In the genomic region with DNA sequence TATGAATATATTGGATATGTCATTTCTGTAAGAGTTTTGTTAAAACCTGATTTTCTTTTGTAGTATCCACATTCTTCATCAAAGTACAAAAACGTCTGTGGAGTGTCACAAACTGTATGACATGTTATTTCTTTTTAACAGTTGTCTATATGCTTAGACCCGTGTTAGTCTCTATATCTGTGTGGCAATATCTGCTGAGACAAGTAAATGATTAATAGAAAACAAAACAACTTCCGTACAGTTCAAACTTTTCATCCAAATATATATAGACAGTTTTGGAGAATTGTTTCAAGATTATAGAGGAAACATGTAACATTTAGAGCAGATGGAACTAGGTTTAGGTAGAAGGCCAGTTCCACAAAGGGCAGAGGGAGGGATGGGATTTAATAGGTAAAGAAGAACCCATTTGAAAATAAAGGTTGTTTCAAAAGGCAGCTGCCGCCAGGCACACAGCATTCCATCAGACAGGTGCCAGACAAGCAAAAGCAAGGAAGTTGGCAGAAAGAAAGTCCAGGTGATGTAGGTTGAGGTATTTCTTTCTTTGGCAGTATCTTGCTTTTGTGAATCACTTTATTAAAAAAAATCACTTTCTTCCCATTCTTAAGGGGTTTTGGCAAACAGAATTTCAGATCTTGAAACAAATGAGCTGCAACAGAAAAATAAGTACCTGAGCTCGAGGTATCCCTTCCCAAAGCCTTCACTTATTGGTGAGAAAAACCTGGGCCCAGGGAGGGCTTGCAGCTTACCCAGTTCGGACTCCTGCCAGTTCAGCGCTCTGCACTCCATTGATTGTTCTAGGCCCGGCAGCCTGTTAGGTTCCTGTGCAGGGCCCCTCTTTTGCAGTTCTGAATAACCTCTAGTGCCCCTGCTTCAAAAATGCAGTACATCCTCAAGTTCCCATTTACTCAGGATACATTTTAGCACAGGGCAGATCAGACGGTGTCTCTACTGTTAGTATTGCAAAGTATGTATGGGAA, we compare ENCODE assay signal across 21 cellular contexts. TPM values are rescaled to one million over a fixed set of nuclear protein-coding genes. Genes with fewer than 3 reads are reported as not detected.
"Had no signal": no experiment of that assay in that cellular context is flagged by ENCODE, and none has a peak within 500 bp of the region (broad histone marks: within the 10 kb centered on the region; RNA-seq: fewer than 3 reads in every experiment).

No MANE protein-coding gene starts in this region.

- H3K27ac Mint-ChIP-seq: activated CD4-positive, alpha-beta T cell treated with anti-CD3 and anti-CD28 coated beads, Interleukin-2, amount 10 ng/mL, durations not matched to agents 24 days and 14 days; activated CD8-positive, alpha-beta T cell treated with anti-CD3 and anti-CD28 coated beads for 36 hours; activated naive CD8-positive, alpha-beta T cell treated with anti-CD3 and anti-CD28 coated beads, Interleukin-2, amount 10 ng/mL, durations not matched to agents 7 days and 5 days; activated T-cell treated with anti-CD3 and anti-CD28 coated beads, Interleukin-2, amount 50 U/mL, for 24 hours; activated T-helper 2 cell treated with anti-CD3 and anti-CD28 coated beads, Interferon-gamma antibody, Interleukin-2, Interleukin-4, amounts not matched to agents 10 μg/mL and 5 μg/mL and 100 μg/mL, durations not matched to agents 14 hours and 24 hours and 36 hours; endodermal cell; stimulated activated naive B cell treated with anti-CD40 and anti-IgM and Interleukin-4, amounts not matched to agents 10 μg/mL and 1 μg/mL and 100 μg/mL, for 72 hours had no signal

- H3K27ac ChIP-seq: epithelial cell of prostate, prostate gland had no signal

- H3K4me3 ChIP-seq: lung, prostate gland had no signal

- H3K4me1 ChIP-seq: prostate gland had no signal

- H3K4me3 Mint-ChIP-seq: activated CD4-positive, alpha-beta T cell treated with anti-CD3 and anti-CD28 coated beads, Interleukin-2, amount 10 ng/mL, durations not matched to agents 24 days and 14 days; activated CD8-positive, alpha-beta T cell treated with anti-CD3 and anti-CD28 coated beads for 36 hours; activated naive CD8-positive, alpha-beta T cell treated with anti-CD3 and anti-CD28 coated beads, Interleukin-2, amount 10 ng/mL, durations not matched to agents 7 days and 5 days; activated T-cell treated with anti-CD3 and anti-CD28 coated beads, Interleukin-2, amount 50 U/mL, for 24 hours; brain; endodermal cell; stimulated activated naive B cell treated with anti-CD40 and anti-IgM and Interleukin-4, amounts not matched to agents 10 μg/mL and 1 μg/mL and 100 μg/mL, for 72 hours had no signal

- H3K36me3 Mint-ChIP-seq: activated naive CD8-positive, alpha-beta T cell treated with anti-CD3 and anti-CD28 coated beads, Interleukin-2, amount 10 ng/mL, durations not matched to agents 7 days and 5 days had no signal

- H3K4me1 Mint-ChIP-seq: activated CD4-positive, alpha-beta T cell treated with anti-CD3 and anti-CD28 coated beads, Interleukin-2, amount 10 ng/mL, durations not matched to agents 24 days and 14 days; activated naive CD8-positive, alpha-beta T cell treated with anti-CD3 and anti-CD28 coated beads, Interleukin-2, amount 10 ng/mL, durations not matched to agents 7 days and 5 days had no signal

- H3K27me3 Mint-ChIP-seq: activated CD4-positive, alpha-beta T cell treated with anti-CD3 and anti-CD28 coated beads, Interleukin-2, amount 10 ng/mL, durations not matched to agents 24 days and 14 days; activated CD8-positive, alpha-beta T cell treated with anti-CD3 and anti-CD28 coated beads for 36 hours; activated naive CD8-positive, alpha-beta T cell treated with anti-CD3 and anti-CD28 coated beads, Interleukin-2, amount 10 ng/mL, durations not matched to agents 7 days and 5 days; activated T-cell treated with anti-CD3 and anti-CD28 coated beads, Interleukin-2, amount 50 U/mL, for 24 hours; brain; stimulated activated naive B cell treated with anti-CD40 and anti-IgM and Interleukin-4, amounts not matched to agents 10 μg/mL and 1 μg/mL and 100 μg/mL, for 72 hours had no signal

- H3K36me3 ChIP-seq: prostate gland had no signal

- DNase-seq: activated CD4-positive, alpha-beta T cell treated with anti-CD3 and anti-CD28 coated beads, Interleukin-2, amount 10 ng/mL, durations not matched to agents 24 days and 14 days; activated CD4-positive, CD25-positive, alpha-beta regulatory T cell; activated CD8-positive, alpha-beta T cell treated with anti-CD3 and anti-CD28 coated beads for 36 hours; activated naive CD4-positive, alpha-beta T cell treated with Interleukin-2 at 50 U/mL for 16 hours; activated naive CD8-positive, alpha-beta T cell treated with anti-CD3 and anti-CD28 coated beads, Interleukin-2, amount 10 ng/mL, durations not matched to agents 7 days and 5 days; activated T-cell treated with anti-CD3 and anti-CD28 coated beads, Interleukin-2, amount 50 U/mL, for 24 hours; amygdala; caudate nucleus; endodermal cell; foreskin fibroblast; left cardiac atrium; stimulated activated naive B cell treated with anti-CD40 and anti-IgM and Interleukin-4, amounts not matched to agents 10 μg/mL and 1 μg/mL and 100 μg/mL, for 72 hours had no signal

- H3K9me3 ChIP-seq: prostate gland had no signal

- H3K9me3 Mint-ChIP-seq: activated CD4-positive, alpha-beta T cell treated with anti-CD3 and anti-CD28 coated beads, Interleukin-2, amount 10 ng/mL, durations not matched to agents 24 days and 14 days; activated CD8-positive, alpha-beta T cell treated with anti-CD3 and anti-CD28 coated beads for 36 hours; activated naive CD8-positive, alpha-beta T cell treated with anti-CD3 and anti-CD28 coated beads, Interleukin-2, amount 10 ng/mL, durations not matched to agents 7 days and 5 days; activated T-cell treated with anti-CD3 and anti-CD28 coated beads, Interleukin-2, amount 50 U/mL, for 24 hours; activated T-helper 2 cell treated with anti-CD3 and anti-CD28 coated beads, Interferon-gamma antibody, Interleukin-2, Interleukin-4, amounts not matched to agents 10 μg/mL and 5 μg/mL and 100 μg/mL, durations not matched to agents 14 hours and 24 hours and 36 hours; endodermal cell had no signal

- ATAC-seq: activated CD8-positive, alpha-beta T cell treated with anti-CD3 and anti-CD28 coated beads for 36 hours; left cardiac atrium; sciatic nerve; stimulated activated naive B cell treated with anti-CD40 and anti-IgM and Interleukin-4, amounts not matched to agents 10 μg/mL and 1 μg/mL and 100 μg/mL, for 72 hours had no signal

RNA-seq across cellular contexts. Expression of gene LRRN1, which starts 49.1 kb away (rescaled TPM):
- total RNA-seq: activated T-helper 2 cell treated with anti-CD3 and anti-CD28 coated beads, Interferon-gamma antibody, Interleukin-2, Interleukin-4, amounts not matched to agents 10 μg/mL and 5 μg/mL and 100 μg/mL, durations not matched to agents 14 hours and 24 hours and 36 hours; dermis microvascular lymphatic vessel endothelial cell; glomerular endothelial cell; T-helper 2 cell treated with Interferon-gamma antibody and Interleukin-4, amounts not matched to agents 100 ng/mL and 5 ng/mL, for 36 hours had no signal
